Comparison of ENCODE assay signal across 12 cellular contexts in the genomic region with DNA sequence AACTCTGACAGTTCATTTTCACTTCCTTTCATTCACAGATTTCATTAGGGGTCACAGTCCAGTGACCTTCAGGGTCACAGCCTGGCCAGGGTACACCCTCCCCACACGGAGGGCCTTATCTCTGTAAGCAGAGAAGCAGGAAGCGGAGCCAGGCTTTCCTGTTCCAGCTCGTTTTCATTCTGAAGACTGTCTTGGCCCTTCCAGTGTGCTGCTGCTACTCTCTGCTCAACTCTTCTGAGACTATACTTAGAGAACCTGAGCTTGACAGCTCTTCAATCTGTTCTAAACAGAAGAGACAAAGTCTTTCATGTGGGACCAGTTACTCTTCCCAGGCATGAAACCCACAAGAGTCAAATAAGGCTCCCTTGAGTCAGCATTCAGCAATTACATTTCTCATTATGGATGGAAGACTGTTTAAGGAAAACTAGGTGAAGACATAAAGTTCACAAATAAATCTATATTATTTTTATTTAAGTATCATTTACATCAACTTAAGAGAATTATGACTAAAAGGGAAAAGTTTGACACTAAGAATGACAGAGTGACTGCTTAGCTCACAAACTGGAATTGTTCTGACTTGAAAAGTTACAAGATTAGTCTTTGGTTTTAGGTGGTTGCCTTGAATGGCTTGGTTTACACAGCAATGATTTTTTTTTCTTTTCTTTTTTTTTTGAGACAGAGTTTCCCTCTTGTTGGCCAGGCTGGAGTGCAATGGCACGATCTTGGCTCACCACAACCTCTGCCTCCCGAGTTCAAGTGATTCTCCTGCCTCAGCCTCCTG. TPM values are rescaled to one million over a fixed set of nuclear protein-coding genes. Genes with fewer than 3 reads are reported as not detected.
DNase-seq lines count a peak whose midpoint lies in the region; ATAC-seq, FAIRE-seq and TF ChIP-seq lines count a peak whose summit lies in the region.
"Had no signal": no experiment of that assay in that cellular context is flagged by ENCODE, and none has a peak within 500 bp of the region (broad histone marks: within the 10 kb centered on the region; RNA-seq: fewer than 3 reads in every experiment).

No MANE protein-coding gene starts in this region.

- peaks cover 4% of the 10 kb centered on the region; the same call in 1 of the 2 replicates for H3K23me2 ChIP-seq in H1 (ENCODE audit: low read depth, low read length)

- H2AFZ ChIP-seq in H1 (ENCODE audit: low read length) (peak overlapping the region; percentile 78; the same call in 1 of the 2 replicates), neuronal stem cell (ENCODE audit: low read length) (peak overlapping the region; percentile 66)

- peaks cover 0 to 7% (median 1%) of the 10 kb centered on the region in 4 experiments; a peak in 2 of 7 replicates for H3K4me1 ChIP-seq in H1 (replicated peaks in 1 of 4; ENCODE audit: control insufficient read depth in 3 of 4, insufficient read depth in 4 of 4, low read length in 3 of 4)
- H3K4me1 ChIP-seq in neuronal stem cell (ENCODE audit: control insufficient read depth in 2 of 2, insufficient read depth in 1 of 2, low read depth in 1 of 2, low read length in 2 of 2), result peaks cover 8 to 13% of the 10 kb centered on the region in 2 donors

- TF ChIP-seq CTCF in H1 (IDR thresholded peaks at IDR 0.05; ENCODE audit: control extremely low read depth in 1 of 3, insufficient read depth in 1 of 3, low read depth in 1 of 3, low read length in 3 of 3), result no peak

- no peaks in the 10 kb centered on the region for H3K79me2 ChIP-seq in H1 (ENCODE audit: control insufficient read depth in 1 of 2, insufficient read depth in 2 of 2, low read length in 2 of 2)

- H3K27ac ChIP-seq in H1 (ENCODE audit: low read depth, low read length) (no peak overlapping the region), neuronal stem cell (replicated peaks; ENCODE audit: low read length) (no peak overlapping the region)
- H3K27ac ChIP-seq: suprapubic skin had no signal

- H3K4me2 ChIP-seq in H1 (ENCODE audit: insufficient read depth in 1 of 2, low read depth in 2 of 2, low read length in 2 of 2) (no peak overlapping the region), neuronal stem cell (ENCODE audit: insufficient read depth, low read length, poor library complexity, severe bottlenecking) (no peak overlapping the region)

- H2BK12ac ChIP-seq in H1 (ENCODE audit: low read depth, low read length) (no peak overlapping the region), neuronal stem cell (ENCODE audit: low read length) (no peak overlapping the region)

- H3K14ac ChIP-seq in H1 (ENCODE audit: insufficient read length), result no peak overlapping the region
- H3K14ac ChIP-seq in neuronal stem cell (ENCODE audit: low read length), result no peak overlapping the region

- no peak overlapping the region for H2AK5ac ChIP-seq in H1 (ENCODE audit: low read depth, low read length)
- H2AK5ac ChIP-seq in neuronal stem cell (ENCODE audit: low read depth, low read length), result no peak overlapping the region

- H3K4ac ChIP-seq in H1 (replicated peaks; ENCODE audit: insufficient read length, low read depth, low read length), result no peak overlapping the region
- no peak overlapping the region for H3K4ac ChIP-seq in neuronal stem cell (ENCODE audit: low read length)

- no peak for DNase-seq in GM12892 (ENCODE audit: insufficient read length)
- peak; percentile 26 for DNase-seq in MV-4-11 (lab: John Stamatoyannopoulos, UW)
- no peak for DNase-seq in H1 (ENCODE audit: low read depth in 1 of 2, low spot score in 2 of 2)
- DNase-seq in neuronal stem cell (ENCODE audit: low spot score), result no peak
- no peak for DNase-seq in cerebellar nuclear complex (lab: John Stamatoyannopoulos, UW)
- DNase-seq in SHP77 (lab: John Stamatoyannopoulos, UW), result no peak
- DNase-seq: HFFc6 had no signal

- ATAC-seq in HG03280 (IDR thresholded peaks at IDR 0.05; ENCODE audit: unreplicated experiment) (no peak), GM21528 (IDR thresholded peaks at IDR 0.05; ENCODE audit: low FRiP score, unreplicated experiment) (no peak)

- H3K9ac ChIP-seq in H1 (replicated peaks in 1 of 4; ENCODE audit: extremely low read depth in 1 of 4, low read depth in 3 of 4, low read length in 3 of 4) (no peak overlapping the region), neuronal stem cell (ENCODE audit: low read depth, low read length, poor library complexity) (no peak overlapping the region)

- H4K20me1 ChIP-seq in H1 (replicated peaks in 1 of 2; ENCODE audit: control insufficient read depth in 1 of 2, insufficient read depth in 2 of 2, low read length in 2 of 2), result no peaks in the 10 kb centered on the region

- H2BK5ac ChIP-seq in H1 (ENCODE audit: low read depth, low read length) (no peak overlapping the region), neuronal stem cell (ENCODE audit: low read length) (no peak overlapping the region)

- no peak overlapping the region for H2BK20ac ChIP-seq in H1 (ENCODE audit: low read length)

- no peak overlapping the region for H2BK15ac ChIP-seq in H1 (ENCODE audit: low read length)
- no peak overlapping the region for H2BK15ac ChIP-seq in neuronal stem cell (ENCODE audit: low read length)

- H3K4me3 ChIP-seq in H1 (ENCODE audit: extremely low read depth in 1 of 4, insufficient read depth in 2 of 4, low read depth in 3 of 4, low read length in 4 of 4) (no peak overlapping the region), neuronal stem cell (ENCODE audit: low read length in 2 of 2) (no peak overlapping the region)
- H3K4me3 ChIP-seq: suprapubic skin had no signal

- FAIRE-seq in GM12892 (lab: Jason Lieb, UNC) (peak; percentile 85), H1 (lab: Jason Lieb, UNC) (no peak)
- FAIRE-seq: astrocyte had no signal

- no peak overlapping the region for H4K5ac ChIP-seq in H1 (ENCODE audit: insufficient read length, low read depth, low read length)

- H3K23ac ChIP-seq in H1 (ENCODE audit: insufficient read length), result no peak overlapping the region
- H3K23ac ChIP-seq in neuronal stem cell (ENCODE audit: low read depth, low read length, poor library complexity), result no peak overlapping the region

- H3K27me3 ChIP-seq in H1 (replicated peaks in 1 of 4; ENCODE audit: control insufficient read depth in 3 of 4, extremely low read depth in 1 of 4, insufficient read depth in 3 of 4, low read length in 3 of 4) (peaks cover 24 to 38% (median 31%) of the 10 kb centered on the region in 4 experiments), neuronal stem cell (ENCODE audit: control insufficient read depth in 3 of 3, insufficient read depth in 3 of 3, low read depth in 1 of 3, low read length in 3 of 3) (peaks cover 21 to 49% (median 33%) of the 10 kb centered on the region in 3 experiments)

- TF ChIP-seq RAD21 in H1 (IDR thresholded peaks at IDR 0.05 in 1 of 2, conservative IDR thresholded peaks at IDR 0.05 in 1 of 2; ENCODE audit: low read depth in 2 of 2, low read length in 2 of 2), result no peak

- H4K91ac ChIP-seq in H1 (replicated peaks; ENCODE audit: insufficient read length, low read length) (no peak overlapping the region), neuronal stem cell (ENCODE audit: low read depth, low read length, poor library complexity) (no peak overlapping the region)

- H2BK120ac ChIP-seq in H1 (replicated peaks; ENCODE audit: low read depth, low read length) (no peak overlapping the region), neuronal stem cell (ENCODE audit: low read depth, low read length) (no peak overlapping the region)

- H3K36me3 ChIP-seq in H1 (ENCODE audit: control insufficient read depth in 2 of 4, insufficient read depth in 4 of 4, low read length in 3 of 4), result peaks cover 0 to 5% (median 0%) of the 10 kb centered on the region in 4 experiments; a peak in 2 of 8 replicates
- no peaks in the 10 kb centered on the region for H3K36me3 ChIP-seq in neuronal stem cell (replicated peaks in 1 of 2; ENCODE audit: control insufficient read depth in 2 of 2, insufficient read depth in 2 of 2, low read length in 2 of 2)
- H3K36me3 ChIP-seq: suprapubic skin had no signal

- TF ChIP-seq POLR2A in GM12892 (IDR thresholded peaks at IDR 0.05; ENCODE audit: low read depth, low read length) (no peak), H1 (IDR thresholded peaks at IDR 0.05; ENCODE audit: control extremely low read depth in 1 of 2, low read depth in 2 of 2, low read length in 2 of 2) (no peak)

- H3K18ac ChIP-seq in H1 (ENCODE audit: extremely low read depth, low read length) (no peak overlapping the region), neuronal stem cell (ENCODE audit: low read length) (no peak overlapping the region)

- CTCF ChIA-PET in H1 (lab: Charles Lee; ENCODE audit: partially characterized antibody), result interaction anchor here (1.0 to 1.6 kb wide), 4 partner anchors 10 to 49 kb away, joined by 3 to 4 read pairs (median 4); no protein-coding TSS in a partner anchor

- H3K56ac ChIP-seq in H1 (replicated peaks; ENCODE audit: insufficient read length, low read depth, low read length), result no peak overlapping the region

- no peak for TF ChIP-seq EP300 in H1 (IDR thresholded peaks at IDR 0.05; ENCODE audit: borderline replicate concordance in 1 of 2, low read depth in 2 of 2, low read length in 2 of 2)

- H3K79me1 ChIP-seq in H1 (ENCODE audit: low read depth, low read length) (no peaks in the 10 kb centered on the region), neuronal stem cell (ENCODE audit: low read depth, low read length) (no peaks in the 10 kb centered on the region)

- H3K9me3 ChIP-seq in H1 (ENCODE audit: insufficient read depth in 2 of 2, low read depth in 1 of 2, low read length in 1 of 2) (no peaks in the 10 kb centered on the region), neuronal stem cell (replicated peaks in 1 of 2; ENCODE audit: control insufficient read depth in 2 of 2, insufficient read depth in 1 of 2, low read depth in 1 of 2, low read length in 2 of 2) (peaks cover 0 to 2% of the 10 kb centered on the region in 2 donors)
- H3K9me3 ChIP-seq: suprapubic skin had no signal

- POLR2A ChIA-PET in H1 (lab: Charles Lee; ENCODE audit: partially characterized antibody), result no interaction called here

- 79% methylated on average over 5 of the region's 5 CpGs; no CpG with 5 or more reads in 1 of the 2 experiments for WGBS in H1 (ENCODE audit: extremely low coverage in 1 of 2, insufficient coverage in 1 of 2, insufficient read length in 1 of 2, insufficient replicate concordance in 2 of 2, low coverage in 1 of 2, low lambda C conversion rate in 2 of 2, missing lambda C conversion rate in 1 of 2), 2 experiments
- no CpG with 5 or more reads among the region's 5 CpGs for WGBS in neuronal stem cell (ENCODE audit: extremely low coverage in 2 of 2, insufficient read length in 2 of 2, insufficient replicate concordance in 1 of 2), 2 donors

- no peak overlapping the region for H4K8ac ChIP-seq in H1 (ENCODE audit: extremely low read depth, insufficient read depth, low read length)
- H4K8ac ChIP-seq in neuronal stem cell (ENCODE audit: low read depth, low read length), result no peak overlapping the region

RNA-seq across cellular contexts. Expression of gene TDRD10, which starts 4.8 kb away (rescaled TPM):
- polyA plus RNA-seq in GM12892 (2012; ENCODE audit: missing spikeins), result 0.19 TPM
- 0.15 TPM in 1 of 2 replicates, not detected in the other for total RNA-seq in H1 (2021; fragmentation: NEBNext Ultra II Directional; extraction: Animal tissue kit (Norgen Biotek cat#: 25700))
- 0.27 and 0.30 TPM in 2 replicates for polyA plus RNA-seq in H1 (2011; rRNA removed)
- 0.25 TPM for polyA plus RNA-seq in H1 (2011; cell fraction: cytosol; rRNA removed)
- polyA plus RNA-seq in H1 (2011; cell fraction: nucleus; rRNA removed), result 0.67 TPM
- polyA plus RNA-seq in H1 (2012, experiment 1 of 2), result 0.13 to 0.41 TPM (median 0.41 TPM) in 3 of 4 replicates, not detected in the other
- 0.08 TPM for polyA plus RNA-seq in H1 (2012, experiment 2 of 2)
- 0.08 TPM for polyA plus RNA-seq in H1 (2013, experiment 1 of 2)
- 0.26 TPM for polyA plus RNA-seq in H1 (2013, experiment 2 of 2)
- polyA minus RNA-seq in H1 (2011; rRNA and poly(A)+ RNA removed), result 0.17 TPM in 1 of 2 replicates, not detected in the other
- polyA minus RNA-seq in H1 (2011; cell fraction: cytosol; rRNA and poly(A)+ RNA removed), result not detected
- not detected for polyA minus RNA-seq in H1 (2011; cell fraction: nucleus; rRNA and poly(A)+ RNA removed)
- polyA plus RNA-seq in neuronal stem cell (2013, experiment 1 of 2), result not detected
- polyA plus RNA-seq in neuronal stem cell (2013, experiment 2 of 2), result not detected
- total RNA-seq: astrocyte, HFFc6, M059J had no signal

RNA-seq across cellular contexts. Expression of gene SHE, which starts 5.0 kb away (rescaled TPM):
- 0.21 TPM for polyA plus RNA-seq in GM12892 (2012; ENCODE audit: missing spikeins)
- total RNA-seq in H1 (2021; fragmentation: NEBNext Ultra II Directional; extraction: Animal tissue kit (Norgen Biotek cat#: 25700)), result 0.29 and 0.45 TPM in 2 replicates
- 0.28 and 0.44 TPM in 2 replicates for polyA plus RNA-seq in H1 (2011; rRNA removed)
- polyA plus RNA-seq in H1 (2011; cell fraction: cytosol; rRNA removed), result 0.35 TPM
- polyA plus RNA-seq in H1 (2011; cell fraction: nucleus; rRNA removed), result 0.34 TPM
- polyA plus RNA-seq in H1 (2012, experiment 1 of 2), result 0.27 to 0.52 TPM (median 0.35 TPM) in 4 replicates
- polyA plus RNA-seq in H1 (2012, experiment 2 of 2), result 0.22 TPM
- polyA plus RNA-seq in H1 (2013, experiment 1 of 2), result 0.39 TPM
- polyA plus RNA-seq in H1 (2013, experiment 2 of 2), result 0.40 TPM
- 0.35 and 0.37 TPM in 2 replicates for polyA minus RNA-seq in H1 (2011; rRNA and poly(A)+ RNA removed)
- polyA minus RNA-seq in H1 (2011; cell fraction: cytosol; rRNA and poly(A)+ RNA removed), result 0.15 TPM
- 0.40 TPM for polyA minus RNA-seq in H1 (2011; cell fraction: nucleus; rRNA and poly(A)+ RNA removed)
- 0.10 TPM for polyA plus RNA-seq in neuronal stem cell (2013, experiment 1 of 2)
- polyA plus RNA-seq in neuronal stem cell (2013, experiment 2 of 2), result 0.03 TPM
- total RNA-seq: astrocyte, HFFc6, M059J had no signal
